In genomic region chr19:4066682-4067395, GRCh38 we compare ENCODE assay signal across 8 cellular contexts. TPM values are rescaled to one million over a fixed set of nuclear protein-coding genes. Genes with fewer than 3 reads are reported as not detected.
A peak's percentile ranks its signal among the peaks of the same experiment; 100 is the strongest.
DNase-seq lines count a peak whose midpoint lies in the region; ATAC-seq, FAIRE-seq and TF ChIP-seq lines count a peak whose summit lies in the region.

ZBTB7A (minus strand) TSS chr19:4066899; CDS start chr19:4055232, 11,667 bp downstream.

- no peaks in the 10 kb centered on the region for H3K9me3 ChIP-seq in neural progenitor cell (ENCODE audit: low read depth)
- H3K9me3 ChIP-seq in thymus (ENCODE audit: control insufficient read depth): no peaks in the 10 kb centered on the region

- peaks cover 32% of the 10 kb centered on the region for H3K79me2 ChIP-seq in neural progenitor cell (ENCODE audit: low read depth)

- no peak within 1 kb of the TSS for H3K27ac Mint-ChIP-seq in neural progenitor cell

- H3K4me2 ChIP-seq in neural progenitor cell: peak within 1 kb of the TSS; percentile 98

- in situ Hi-C loops in SK-MEL-5 (cut with HindIII; ENCODE audit: low pct_unique_long_range_greater_than_20kb, low sequenced_read_pairs): no loop called here

- H4K20me1 ChIP-seq in neural progenitor cell (ENCODE audit: low read depth): peaks cover 32% of the 10 kb centered on the region

- no peak within 1 kb of the TSS for H3K9ac ChIP-seq in neural progenitor cell

- H3F3A ChIP-seq in neural progenitor cell (ENCODE audit: low read depth): peaks cover 32% of the 10 kb centered on the region

- no peaks in the 10 kb centered on the region for H3K36me3 Mint-ChIP-seq in neural progenitor cell

- no peak for ATAC-seq in GM18519 (IDR thresholded peaks at IDR 0.05; ENCODE audit: low FRiP score, unreplicated experiment)

- no peaks in the 10 kb centered on the region for H3K36me3 ChIP-seq in neural progenitor cell
- H3K36me3 ChIP-seq in thymus (ENCODE audit: control insufficient read depth, insufficient read depth): peaks cover 15% of the 10 kb centered on the region

- FAIRE-seq in D721Med (lab: Jason Lieb, UNC) (no peak), frontal cortex (lab: Jason Lieb, UNC) (no peak)

- H3K27ac ChIP-seq in neural progenitor cell (no peak within 1 kb of the TSS), thymus (ENCODE audit: low read depth) (peak within 1 kb of the TSS; percentile 96)

- peaks cover 13% of the 10 kb centered on the region for H3K4me1 ChIP-seq in neural progenitor cell
- H3K4me1 ChIP-seq in thymus (ENCODE audit: control insufficient read depth, insufficient read depth, low read length): peaks cover 22% of the 10 kb centered on the region

- TF ChIP-seq CTCF in D721Med (IDR thresholded peaks at IDR 0.05; ENCODE audit: insufficient read depth, missing control alignments) (no peak), neural progenitor cell (IDR thresholded peaks at IDR 0.05) (no peak)

- DNase-seq in D721Med (ENCODE audit: insufficient read length, low spot score) (peak; percentile 72), LHCN-M2 (ENCODE audit: low read depth) (peak; percentile 75), SK-MEL-5 (ENCODE audit: low read depth, low spot score) (peak; percentile 73), frontal cortex (ENCODE audit: low spot score in 2 of 2) (peak; percentile 76 to 85), neural progenitor cell (ENCODE audit: low spot score) (peak; percentile 75)
- DNase-seq in activated naive CD4-positive, alpha-beta T cell treated with Interleukin-2 at 50 U/mL for 16 hours: peak; percentile 78

- H3K27me3 Mint-ChIP-seq in neural progenitor cell (ENCODE audit: insufficient read depth, low read depth): peaks cover 22% of the 10 kb centered on the region

- peak within 1 kb of the TSS; percentile 85 for H2AFZ ChIP-seq in neural progenitor cell (replicated peaks)

- H3K4me3 ChIP-seq in neural progenitor cell (peak within 1 kb of the TSS; percentile 81), thymus (ENCODE audit: low read length) (peak within 1 kb of the TSS; percentile 94)

- H3K4me1 Mint-ChIP-seq in neural progenitor cell: peaks cover 12% of the 10 kb centered on the region

- no peaks in the 10 kb centered on the region for H3K9me3 Mint-ChIP-seq in neural progenitor cell

- peak within 1 kb of the TSS; percentile 81 for H3K4me3 Mint-ChIP-seq in neural progenitor cell

- H3K27me3 ChIP-seq in neural progenitor cell: peaks cover 37% of the 10 kb centered on the region
- H3K27me3 ChIP-seq in thymus (ENCODE audit: control insufficient read depth, insufficient read depth): no peaks in the 10 kb centered on the region

- under 1% methylated on average over 84 of the region's 85 CpGs for WGBS in thymus

RNA-seq across cellular contexts. Expression of gene ZBTB7A, which starts in this region (rescaled TPM):
- total RNA-seq in LHCN-M2 (2014; rRNA removed) (29.5 and 29.7 TPM in 2 replicates), frontal cortex (2.0 TPM), neural progenitor cell (ENCODE audit: low replicate concordance) (4.0 and 10.0 TPM in 2 replicates)
- polyA plus RNA-seq in LHCN-M2 (2012): 12.3 TPM
- total RNA-seq in SK-MEL-5 (2014; rRNA removed; shearing (Covaris generic)): 6.9 and 8.2 TPM in 2 replicates
- 28.2 and 31.6 TPM in 2 replicates for polyA plus RNA-seq in SK-MEL-5 (2015; cell fraction: cytosol; rRNA removed)
- polyA plus RNA-seq in SK-MEL-5 (2015; cell fraction: nucleus; rRNA removed): 13.4 and 17.6 TPM in 2 replicates
- 9.4 TPM for polyA plus RNA-seq in thymus
